In the genomic region with DNA sequence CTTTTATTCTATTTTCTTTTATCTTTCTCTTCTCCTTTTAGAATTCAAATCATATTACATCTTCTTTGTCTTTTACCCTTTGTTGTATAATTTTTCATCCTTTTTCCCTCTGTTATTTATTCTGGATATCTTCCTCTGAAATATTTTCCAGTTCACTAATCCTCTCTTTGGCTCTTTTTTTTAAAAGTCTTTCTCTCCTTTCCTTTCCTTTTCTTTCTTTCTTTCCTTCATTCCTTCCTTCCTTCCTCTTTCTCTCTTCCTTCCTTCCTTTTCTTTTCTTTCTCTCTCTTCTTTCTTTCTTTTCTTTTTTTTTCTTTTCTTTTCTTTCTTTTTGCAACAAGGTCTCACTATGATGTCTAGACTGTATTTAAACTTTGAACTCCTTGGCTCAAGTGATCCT, we compare ENCODE assay signal across 2 cellular contexts.
TF ChIP-seq lines count a peak whose summit lies in the region.

No MANE protein-coding gene starts in this region.

TF ChIP-seq in HEK293, 187 proteins besides CTCF, POLR2A, EP300 and RAD21 (continued from another document):
- TF ChIP-seq, protein P1, sequence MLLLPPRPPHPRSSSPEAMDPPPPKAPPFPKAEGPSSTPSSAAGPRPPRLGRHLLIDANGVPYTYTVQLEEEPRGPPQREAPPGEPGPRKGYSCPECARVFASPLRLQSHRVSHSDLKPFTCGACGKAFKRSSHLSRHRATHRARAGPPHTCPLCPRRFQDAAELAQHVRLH (tag by site-specific recombination; IDR thresholded peaks at IDR 0.05): peak; percentile 59; the same call in 1 of the 2 replicates
- TF ChIP-seq ZNF239 (tag by site-specific recombination; IDR thresholded peaks at IDR 0.05): no peak

TF ChIP-seq in K562, 482 proteins besides CTCF, POLR2A, EP300 and RAD21 (continued from another document):
- TF ChIP-seq, protein P2, sequence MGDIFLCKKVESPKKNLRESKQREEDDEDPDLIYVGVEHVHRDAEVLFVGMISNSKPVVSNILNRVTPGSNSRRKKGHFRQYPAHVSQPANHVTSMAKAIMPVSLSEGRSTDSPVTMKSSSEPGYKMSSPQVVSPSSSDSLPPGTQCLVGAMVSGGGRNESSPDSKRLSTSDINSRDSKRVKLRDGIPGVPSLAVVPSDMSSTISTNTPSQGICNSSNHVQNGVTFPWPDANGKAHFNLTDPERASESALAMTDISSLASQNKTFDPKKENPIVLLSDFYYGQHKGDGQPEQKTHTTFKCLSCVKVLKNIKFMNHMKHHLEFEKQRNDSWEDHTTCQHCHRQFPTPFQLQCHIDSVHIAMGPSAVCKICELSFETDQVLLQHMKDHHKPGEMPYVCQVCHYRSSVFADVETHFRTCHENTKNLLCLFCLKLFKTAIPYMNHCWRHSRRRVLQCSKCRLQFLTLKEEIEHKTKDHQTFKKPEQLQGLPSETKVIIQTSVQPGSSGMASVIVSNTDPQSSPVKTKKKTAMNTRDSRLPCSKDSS (IDR thresholded peaks at IDR 0.05; ENCODE audit: low read depth, partially characterized antibody): peak; percentile 81
- TF ChIP-seq ZC3H11A (IDR thresholded peaks at IDR 0.05; ENCODE audit: low read depth, low read length): no peak
- TF ChIP-seq NR4A1 (CRISPR knock-in tag; IDR thresholded peaks at IDR 0.05): no peak
- TF ChIP-seq NR4A1 (tag; IDR thresholded peaks at IDR 0.05): no peak
- 0 out of 3 replicates have a peak, but pooled peaks of 1 of the 2 experiments have one; percentile 38 for TF ChIP-seq CBX3 (IDR thresholded peaks at IDR 0.05; ENCODE audit: borderline replicate concordance in 1 of 2, low read length in 2 of 2)
- TF ChIP-seq BCOR (IDR thresholded peaks at IDR 0.05): 0 out of 2 replicates have a peak, but pooled peaks have one; percentile 20
- TF ChIP-seq SMARCA5 (IDR thresholded peaks at IDR 0.05): peak; percentile 56; the same call in 1 of the 2 replicates
- no peak for TF ChIP-seq SMAD1 (IDR thresholded peaks at IDR 0.05; ENCODE audit: low read depth, low read length, partially characterized antibody)
- TF ChIP-seq, protein P3, sequence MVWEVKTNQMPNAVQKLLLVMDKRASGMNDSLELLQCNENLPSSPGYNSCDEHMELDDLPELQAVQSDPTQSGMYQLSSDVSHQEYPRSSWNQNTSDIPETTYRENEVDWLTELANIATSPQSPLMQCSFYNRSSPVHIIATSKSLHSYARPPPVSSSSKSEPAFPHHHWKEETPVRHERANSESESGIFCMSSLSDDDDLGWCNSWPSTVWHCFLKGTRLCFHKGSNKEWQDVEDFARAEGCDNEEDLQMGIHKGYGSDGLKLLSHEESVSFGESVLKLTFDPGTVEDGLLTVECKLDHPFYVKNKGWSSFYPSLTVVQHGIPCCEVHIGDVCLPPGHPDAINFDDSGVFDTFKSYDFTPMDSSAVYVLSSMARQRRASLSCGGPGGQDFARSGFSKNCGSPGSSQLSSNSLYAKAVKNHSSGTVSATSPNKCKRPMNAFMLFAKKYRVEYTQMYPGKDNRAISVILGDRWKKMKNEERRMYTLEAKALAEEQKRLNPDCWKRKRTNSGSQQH (CRISPR knock-in tag; IDR thresholded peaks at IDR 0.05): 0 out of 2 replicates have a peak, but pooled peaks have one; percentile 20
- TF ChIP-seq, protein P4, sequence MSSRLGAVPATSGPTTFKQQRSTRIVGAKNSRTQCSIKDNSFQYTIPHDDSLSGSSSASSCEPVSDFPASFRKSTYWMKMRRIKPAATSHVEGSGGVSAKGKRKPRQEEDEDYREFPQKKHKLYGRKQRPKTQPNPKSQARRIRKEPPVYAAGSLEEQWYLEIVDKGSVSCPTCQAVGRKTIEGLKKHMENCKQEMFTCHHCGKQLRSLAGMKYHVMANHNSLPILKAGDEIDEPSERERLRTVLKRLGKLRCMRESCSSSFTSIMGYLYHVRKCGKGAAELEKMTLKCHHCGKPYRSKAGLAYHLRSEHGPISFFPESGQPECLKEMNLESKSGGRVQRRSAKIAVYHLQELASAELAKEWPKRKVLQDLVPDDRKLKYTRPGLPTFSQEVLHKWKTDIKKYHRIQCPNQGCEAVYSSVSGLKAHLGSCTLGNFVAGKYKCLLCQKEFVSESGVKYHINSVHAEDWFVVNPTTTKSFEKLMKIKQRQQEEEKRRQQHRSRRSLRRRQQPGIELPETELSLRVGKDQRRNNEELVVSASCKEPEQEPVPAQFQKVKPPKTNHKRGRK (tag; IDR thresholded peaks at IDR 0.05): peak; percentile 87
